ENCODE assay signal across 1 cellular context in genomic region chr16:21708533-21709115, GRCh38.
A peak's percentile ranks its signal among the peaks of the same experiment; 100 is the strongest.
TF ChIP-seq lines count a peak whose summit lies in the region.

No MANE protein-coding gene starts in this region.

TF ChIP-seq in GM12878, 131 proteins besides CTCF, POLR2A, EP300 and RAD21 (continued from another document):
- TF ChIP-seq BCL3 (IDR thresholded peaks at IDR 0.05; ENCODE audit: borderline replicate concordance, insufficient read depth, low read depth, low read length, poor library complexity, severe bottlenecking) = no peak
- no peak for TF ChIP-seq CHD2 (IDR thresholded peaks at IDR 0.05; ENCODE audit: borderline replicate concordance, low read depth, low read length)
- TF ChIP-seq TCF7 (IDR thresholded peaks at IDR 0.05; ENCODE audit: borderline replicate concordance) = no peak
- no peak for TF ChIP-seq ZNF207 (IDR thresholded peaks at IDR 0.05; ENCODE audit: borderline replicate concordance)
- TF ChIP-seq MTA3 (IDR thresholded peaks at IDR 0.05; ENCODE audit: borderline replicate concordance, low read length) = no peak
- TF ChIP-seq SMC3 (IDR thresholded peaks at IDR 0.05; ENCODE audit: borderline replicate concordance, low read length) = peak; percentile 85
- no peak for TF ChIP-seq CBFB (IDR thresholded peaks at IDR 0.05; ENCODE audit: low read depth)
- TF ChIP-seq BHLHE40 (IDR thresholded peaks at IDR 0.05; ENCODE audit: borderline replicate concordance in 1 of 2, low read depth in 2 of 2, low read length in 1 of 2) = peak in 1 of 2 experiments; percentile 43; a peak in 1 of 4 replicates
- TF ChIP-seq IRF5 (IDR thresholded peaks at IDR 0.05; ENCODE audit: borderline replicate concordance) = no peak
- no peak for TF ChIP-seq PML (IDR thresholded peaks at IDR 0.05; ENCODE audit: low read length)
- no peak for TF ChIP-seq SKIL (IDR thresholded peaks at IDR 0.05; ENCODE audit: low read depth, poor library complexity, severe bottlenecking)
- TF ChIP-seq KLF5 (IDR thresholded peaks at IDR 0.05; ENCODE audit: partially characterized antibody) = no peak
- no peak for TF ChIP-seq RBBP5 (conservative IDR thresholded peaks at IDR 0.05)
- TF ChIP-seq SMAD1 (IDR thresholded peaks at IDR 0.05; ENCODE audit: low read depth, partially characterized antibody) = no peak
- TF ChIP-seq ZNF592 (IDR thresholded peaks at IDR 0.05) = 0 out of 2 replicates have a peak, but pooled peaks have one; percentile 31
- TF ChIP-seq IRF3 (IDR thresholded peaks at IDR 0.05) = no peak
- no peak for TF ChIP-seq SUPT20H (IDR thresholded peaks at IDR 0.05; ENCODE audit: borderline replicate concordance, control insufficient read depth, low read depth, low read length)
- TF ChIP-seq STAT1 (conservative IDR thresholded peaks at IDR 0.05) = no peak
- TF ChIP-seq ZBED1 (IDR thresholded peaks at IDR 0.05; ENCODE audit: borderline replicate concordance) = no peak
- no peak for TF ChIP-seq RFX5 (IDR thresholded peaks at IDR 0.05; ENCODE audit: low read depth, low read length)
- no peak for TF ChIP-seq CHD4 (IDR thresholded peaks at IDR 0.05)
- TF ChIP-seq MTA2 (IDR thresholded peaks at IDR 0.05; ENCODE audit: low read depth) = no peak
- no peak for TF ChIP-seq MAX (IDR thresholded peaks at IDR 0.05; ENCODE audit: low read depth, low read length)
- TF ChIP-seq DPF2 (IDR thresholded peaks at IDR 0.05) = no peak
